Comparison of ENCODE assay signal across 24 cellular contexts in the genomic region with DNA sequence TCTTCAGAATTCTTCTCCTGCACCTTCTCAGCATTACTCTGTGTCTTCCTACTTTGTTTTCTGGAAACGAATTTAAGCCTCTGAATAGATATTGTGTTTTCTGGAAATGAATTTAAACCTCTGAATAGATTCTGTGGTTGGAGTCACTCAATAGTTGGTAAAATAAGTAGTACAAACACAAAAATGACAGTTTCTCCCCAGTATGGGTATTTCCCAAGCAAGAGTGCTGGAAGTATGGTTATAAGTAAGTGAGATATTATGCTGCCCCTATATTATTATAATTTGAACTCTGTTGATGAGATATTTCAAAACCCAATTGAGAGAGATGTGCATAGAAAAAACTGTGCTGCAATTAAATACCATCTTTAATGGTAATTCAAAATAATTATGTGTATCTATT.
DNase-seq lines count a peak whose midpoint lies in the region; ATAC-seq lines count a peak whose summit lies in the region.
"Had no signal": no experiment of that assay in that cellular context is flagged by ENCODE, and none has a peak within 500 bp of the region (broad histone marks: within the 10 kb centered on the region; RNA-seq: fewer than 3 reads in every experiment).

No MANE protein-coding gene starts in this region.

- no peaks in the 10 kb centered on the region for H3K9me2 ChIP-seq in Karpas-422 (replicated peaks; ENCODE audit: insufficient read depth, low read length)

- H3K4me1 ChIP-seq in Karpas-422 (ENCODE audit: low read length), result no peaks in the 10 kb centered on the region
- H3K4me1 ChIP-seq: BE2C had no signal

- H2AFZ ChIP-seq in Karpas-422 (ENCODE audit: low read length), result no peak overlapping the region

- no peaks in the 10 kb centered on the region for H3K79me2 ChIP-seq in Karpas-422 (ENCODE audit: low read length)

- H4K20me1 ChIP-seq in Karpas-422 (ENCODE audit: insufficient read depth, low read depth, low read length), result no peaks in the 10 kb centered on the region

- no peak overlapping the region for H3K4me3 ChIP-seq in Karpas-422 (ENCODE audit: low read length)
- H3K4me3 ChIP-seq: GM12878 had no signal

- no peak overlapping the region for H3K27ac ChIP-seq in Karpas-422 (ENCODE audit: low read length)

- H3K27me3 ChIP-seq in Karpas-422 (ENCODE audit: low read length), result no peaks in the 10 kb centered on the region
- H3K27me3 ChIP-seq: BE2C had no signal

- no peak overlapping the region for H3K9ac ChIP-seq in Karpas-422 (ENCODE audit: low read length)

- H3K9me3 ChIP-seq in Karpas-422 (ENCODE audit: low read length), result peaks cover 3% of the 10 kb centered on the region; the same call in 1 of the 2 replicates
- H3K9me3 ChIP-seq: BE2C had no signal

- ATAC-seq in GM19463 (IDR thresholded peaks at IDR 0.05; ENCODE audit: unreplicated experiment), result peak; percentile 78
- ATAC-seq in HG02759 (IDR thresholded peaks at IDR 0.05; ENCODE audit: unreplicated experiment), result peak; percentile 64
- peak; percentile 48 for ATAC-seq in HG03354 (IDR thresholded peaks at IDR 0.05; ENCODE audit: poor library complexity, severe bottlenecking, unreplicated experiment)
- no peak for ATAC-seq in HG03442 (IDR thresholded peaks at IDR 0.05; ENCODE audit: unreplicated experiment)
- ATAC-seq: GM12878, HCT116, HepG2 had no signal

- DNase-seq in Karpas-422, result no peak
- no peak for DNase-seq in activated T-cell treated with anti-CD3 and anti-CD28 coated beads, Interleukin-2, amount 50 U/mL, for 1 hour
- DNase-seq: ACHN; BE2C; C1 segment of cervical spinal cord; CD4-positive, CD25-positive, alpha-beta regulatory T cell; CD8-positive, alpha-beta memory T cell; COR-L47; DMS 273 treated with DMSO at 0.1 percent for 48 hours; DMS53; DND-41; EL; GOT3; H7; HFFc6; Kasumi-1; KBM-7 had no signal

- no peak overlapping the region for H3K4me2 ChIP-seq in Karpas-422 (ENCODE audit: low read depth, low read length, poor library complexity, severe bottlenecking)

- no peaks in the 10 kb centered on the region for H3K36me3 ChIP-seq in Karpas-422 (ENCODE audit: insufficient read depth, low read length)
- H3K36me3 ChIP-seq: BE2C had no signal
